ENCODE assay signal across 1 cellular context in the genomic region with DNA sequence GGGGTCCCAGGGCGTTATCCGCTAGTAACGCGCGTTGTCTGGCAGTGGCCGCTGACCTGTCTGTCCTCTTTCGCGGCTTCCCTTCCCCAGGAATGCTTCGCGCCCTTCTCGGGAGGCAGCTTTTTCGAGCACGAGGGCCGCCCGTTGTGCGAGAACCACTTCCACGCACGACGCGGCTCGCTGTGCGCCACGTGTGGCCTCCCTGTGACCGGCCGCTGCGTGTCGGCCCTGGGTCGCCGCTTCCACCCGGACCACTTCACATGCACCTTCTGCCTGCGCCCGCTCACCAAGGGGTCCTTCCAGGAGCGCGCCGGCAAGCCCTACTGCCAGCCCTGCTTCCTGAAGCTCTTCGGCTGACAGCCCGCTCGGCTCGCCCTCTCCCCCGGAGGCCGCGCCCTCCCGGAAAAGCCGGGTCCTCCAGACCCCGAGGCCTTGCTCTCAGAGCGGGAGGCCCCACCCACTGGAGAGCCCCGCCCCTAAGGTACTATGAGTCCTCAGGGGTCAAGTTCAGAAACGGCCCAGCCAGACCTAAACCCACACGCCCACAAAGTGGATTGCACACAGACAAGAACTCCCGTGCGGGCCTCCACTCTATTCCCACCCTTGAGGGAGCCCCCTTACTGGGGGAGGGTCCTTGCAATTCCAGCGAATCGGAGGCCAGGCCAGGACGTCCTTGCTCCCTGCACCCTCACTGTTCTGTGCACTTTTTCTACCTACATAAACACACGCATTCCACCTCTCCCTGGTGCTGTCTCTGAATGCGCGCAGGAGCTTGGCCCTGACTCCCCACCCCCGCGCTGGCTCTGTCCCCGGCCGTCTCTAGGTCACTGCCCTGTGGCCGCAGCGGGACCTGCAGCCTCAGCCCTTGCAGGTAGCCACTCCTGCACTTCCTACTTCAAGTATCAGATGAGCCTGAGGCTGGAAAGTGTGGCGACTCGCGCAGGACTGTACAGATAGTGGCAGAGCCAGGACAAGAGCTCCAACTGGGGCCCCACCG.
TF ChIP-seq lines count a peak whose summit lies in the region.

No MANE protein-coding gene starts in this region.

TF ChIP-seq in HepG2, 621 proteins besides CTCF, POLR2A, EP300 and RAD21 (continued from another document and continues in another):
- TF ChIP-seq, protein P1, sequence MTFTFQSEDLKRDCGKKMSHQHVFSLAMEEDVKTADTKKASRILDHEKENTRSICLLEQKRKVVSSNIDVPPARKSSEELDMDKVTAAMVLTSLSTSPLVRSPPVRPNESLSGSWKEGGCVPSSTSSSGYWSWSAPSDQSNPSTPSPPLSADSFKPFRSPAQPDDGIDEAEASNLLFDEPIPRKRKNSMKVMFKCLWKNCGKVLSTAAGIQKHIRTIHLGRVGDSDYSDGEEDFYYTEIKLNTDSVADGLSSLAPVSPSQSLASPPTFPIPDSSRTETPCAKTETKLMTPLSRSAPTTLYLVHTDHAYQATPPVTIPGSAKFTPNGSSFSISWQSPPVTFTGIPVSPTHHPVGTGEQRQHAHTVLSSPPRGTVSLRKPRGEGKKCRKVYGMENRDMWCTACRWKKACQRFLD (CRISPR knock-in tag; IDR thresholded peaks at IDR 0.05; ENCODE audit: borderline replicate concordance): no peak; the same call in 1 of the 2 replicates
- TF ChIP-seq, protein P2, sequence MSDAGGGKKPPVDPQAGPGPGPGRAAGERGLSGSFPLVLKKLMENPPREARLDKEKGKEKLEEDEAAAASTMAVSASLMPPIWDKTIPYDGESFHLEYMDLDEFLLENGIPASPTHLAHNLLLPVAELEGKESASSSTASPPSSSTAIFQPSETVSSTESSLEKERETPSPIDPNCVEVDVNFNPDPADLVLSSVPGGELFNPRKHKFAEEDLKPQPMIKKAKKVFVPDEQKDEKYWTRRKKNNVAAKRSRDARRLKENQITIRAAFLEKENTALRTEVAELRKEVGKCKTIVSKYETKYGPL (CRISPR knock-in tag; IDR thresholded peaks at IDR 0.05): peak; percentile 30; the same call in 1 of the 2 replicates
- TF ChIP-seq ZNF207 (IDR thresholded peaks at IDR 0.05; ENCODE audit: borderline replicate concordance): no peak
- TF ChIP-seq NR2C2 (CRISPR knock-in tag; IDR thresholded peaks at IDR 0.05; ENCODE audit: borderline replicate concordance): peak; percentile 88
- no peak; the same call in 1 of the 2 replicates for TF ChIP-seq SALL2 (CRISPR knock-in tag; IDR thresholded peaks at IDR 0.05)
- TF ChIP-seq TRIM24 (CRISPR knock-in tag; IDR thresholded peaks at IDR 0.05): no peak
- no peak for TF ChIP-seq ZNF224 (CRISPR knock-in tag; IDR thresholded peaks at IDR 0.05)
- no peak for TF ChIP-seq NBN (conservative IDR thresholded peaks at IDR 0.05)
- TF ChIP-seq ZNF772 (CRISPR knock-in tag; IDR thresholded peaks at IDR 0.05): no peak; the same call in 1 of the 2 replicates
- TF ChIP-seq, protein P3, sequence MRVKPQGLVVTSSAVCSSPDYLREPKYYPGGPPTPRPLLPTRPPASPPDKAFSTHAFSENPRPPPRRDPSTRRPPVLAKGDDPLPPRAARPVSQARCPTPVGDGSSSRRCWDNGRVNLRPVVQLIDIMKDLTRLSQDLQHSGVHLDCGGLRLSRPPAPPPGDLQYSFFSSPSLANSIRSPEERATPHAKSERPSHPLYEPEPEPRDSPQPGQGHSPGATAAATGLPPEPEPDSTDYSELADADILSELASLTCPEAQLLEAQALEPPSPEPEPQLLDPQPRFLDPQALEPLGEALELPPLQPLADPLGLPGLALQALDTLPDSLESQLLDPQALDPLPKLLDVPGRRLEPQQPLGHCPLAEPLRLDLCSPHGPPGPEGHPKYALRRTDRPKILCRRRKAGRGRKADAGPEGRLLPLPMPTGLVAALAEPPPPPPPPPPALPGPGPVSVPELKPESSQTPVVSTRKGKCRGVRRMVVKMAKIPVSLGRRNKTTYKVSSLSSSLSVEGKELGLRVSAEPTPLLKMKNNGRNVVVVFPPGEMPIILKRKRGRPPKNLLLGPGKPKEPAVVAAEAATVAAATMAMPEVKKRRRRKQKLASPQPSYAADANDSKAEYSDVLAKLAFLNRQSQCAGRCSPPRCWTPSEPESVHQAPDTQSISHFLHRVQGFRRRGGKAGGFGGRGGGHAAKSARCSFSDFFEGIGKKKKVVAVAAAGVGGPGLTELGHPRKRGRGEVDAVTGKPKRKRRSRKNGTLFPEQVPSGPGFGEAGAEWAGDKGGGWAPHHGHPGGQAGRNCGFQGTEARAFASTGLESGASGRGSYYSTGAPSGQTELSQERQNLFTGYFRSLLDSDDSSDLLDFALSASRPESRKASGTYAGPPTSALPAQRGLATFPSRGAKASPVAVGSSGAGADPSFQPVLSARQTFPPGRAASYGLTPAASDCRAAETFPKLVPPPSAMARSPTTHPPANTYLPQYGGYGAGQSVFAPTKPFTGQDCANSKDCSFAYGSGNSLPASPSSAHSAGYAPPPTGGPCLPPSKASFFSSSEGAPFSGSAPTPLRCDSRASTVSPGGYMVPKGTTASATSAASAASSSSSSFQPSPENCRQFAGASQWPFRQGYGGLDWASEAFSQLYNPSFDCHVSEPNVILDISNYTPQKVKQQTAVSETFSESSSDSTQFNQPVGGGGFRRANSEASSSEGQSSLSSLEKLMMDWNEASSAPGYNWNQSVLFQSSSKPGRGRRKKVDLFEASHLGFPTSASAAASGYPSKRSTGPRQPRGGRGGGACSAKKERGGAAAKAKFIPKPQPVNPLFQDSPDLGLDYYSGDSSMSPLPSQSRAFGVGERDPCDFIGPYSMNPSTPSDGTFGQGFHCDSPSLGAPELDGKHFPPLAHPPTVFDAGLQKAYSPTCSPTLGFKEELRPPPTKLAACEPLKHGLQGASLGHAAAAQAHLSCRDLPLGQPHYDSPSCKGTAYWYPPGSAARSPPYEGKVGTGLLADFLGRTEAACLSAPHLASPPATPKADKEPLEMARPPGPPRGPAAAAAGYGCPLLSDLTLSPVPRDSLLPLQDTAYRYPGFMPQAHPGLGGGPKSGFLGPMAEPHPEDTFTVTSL (CRISPR knock-in tag; IDR thresholded peaks at IDR 0.05; ENCODE audit: borderline replicate concordance): peak; percentile 33; the same call in 1 of the 2 replicates
- no peak for TF ChIP-seq ZKSCAN5 (CRISPR knock-in tag; IDR thresholded peaks at IDR 0.05)
- TF ChIP-seq CHD2 (IDR thresholded peaks at IDR 0.05; ENCODE audit: low read depth, low read length): 0 out of 2 replicates have a peak, but pooled peaks have one; percentile 12
- peak; percentile 76; the same call in 1 of the 2 replicates for TF ChIP-seq ZNF234 (CRISPR knock-in tag; conservative IDR thresholded peaks at IDR 0.05)
- TF ChIP-seq HNRNPH1 (optimal IDR thresholded peaks at IDR 0.05; ENCODE audit: low read depth, low read length): no peak
- TF ChIP-seq ZNF598 (CRISPR knock-in tag; IDR thresholded peaks at IDR 0.05; ENCODE audit: borderline replicate concordance): no peak
- no peak for TF ChIP-seq FOXP1 (IDR thresholded peaks at IDR 0.05)
- no peak; the same call in 1 of the 2 replicates for TF ChIP-seq FOXP1 (CRISPR knock-in tag; IDR thresholded peaks at IDR 0.05)
- TF ChIP-seq, protein P4, sequence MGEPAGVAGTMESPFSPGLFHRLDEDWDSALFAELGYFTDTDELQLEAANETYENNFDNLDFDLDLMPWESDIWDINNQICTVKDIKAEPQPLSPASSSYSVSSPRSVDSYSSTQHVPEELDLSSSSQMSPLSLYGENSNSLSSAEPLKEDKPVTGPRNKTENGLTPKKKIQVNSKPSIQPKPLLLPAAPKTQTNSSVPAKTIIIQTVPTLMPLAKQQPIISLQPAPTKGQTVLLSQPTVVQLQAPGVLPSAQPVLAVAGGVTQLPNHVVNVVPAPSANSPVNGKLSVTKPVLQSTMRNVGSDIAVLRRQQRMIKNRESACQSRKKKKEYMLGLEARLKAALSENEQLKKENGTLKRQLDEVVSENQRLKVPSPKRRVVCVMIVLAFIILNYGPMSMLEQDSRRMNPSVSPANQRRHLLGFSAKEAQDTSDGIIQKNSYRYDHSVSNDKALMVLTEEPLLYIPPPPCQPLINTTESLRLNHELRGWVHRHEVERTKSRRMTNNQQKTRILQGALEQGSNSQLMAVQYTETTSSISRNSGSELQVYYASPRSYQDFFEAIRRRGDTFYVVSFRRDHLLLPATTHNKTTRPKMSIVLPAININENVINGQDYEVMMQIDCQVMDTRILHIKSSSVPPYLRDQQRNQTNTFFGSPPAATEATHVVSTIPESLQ (CRISPR knock-in tag; conservative IDR thresholded peaks at IDR 0.05): no peak
- TF ChIP-seq ZMYM2 (CRISPR knock-in tag; IDR thresholded peaks at IDR 0.05): peak; percentile 22; the same call in 1 of the 2 replicates
- TF ChIP-seq STAG1 (CRISPR knock-in tag; IDR thresholded peaks at IDR 0.05): peak; percentile 54
- TF ChIP-seq, protein P5, sequence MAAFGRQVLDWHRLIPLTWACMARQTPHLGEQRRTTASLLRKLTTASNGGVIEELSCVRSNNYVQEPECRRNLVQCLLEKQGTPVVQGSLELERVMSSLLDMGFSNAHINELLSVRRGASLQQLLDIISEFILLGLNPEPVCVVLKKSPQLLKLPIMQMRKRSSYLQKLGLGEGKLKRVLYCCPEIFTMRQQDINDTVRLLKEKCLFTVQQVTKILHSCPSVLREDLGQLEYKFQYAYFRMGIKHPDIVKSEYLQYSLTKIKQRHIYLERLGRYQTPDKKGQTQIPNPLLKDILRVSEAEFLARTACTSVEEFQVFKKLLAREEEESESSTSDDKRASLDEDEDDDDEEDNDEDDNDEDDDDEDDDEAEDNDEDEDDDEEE (CRISPR knock-in tag; IDR thresholded peaks at IDR 0.05): no peak
- no peak for TF ChIP-seq NFIB (CRISPR knock-in tag; IDR thresholded peaks at IDR 0.05; ENCODE audit: borderline replicate concordance)
- TF ChIP-seq, protein P6, sequence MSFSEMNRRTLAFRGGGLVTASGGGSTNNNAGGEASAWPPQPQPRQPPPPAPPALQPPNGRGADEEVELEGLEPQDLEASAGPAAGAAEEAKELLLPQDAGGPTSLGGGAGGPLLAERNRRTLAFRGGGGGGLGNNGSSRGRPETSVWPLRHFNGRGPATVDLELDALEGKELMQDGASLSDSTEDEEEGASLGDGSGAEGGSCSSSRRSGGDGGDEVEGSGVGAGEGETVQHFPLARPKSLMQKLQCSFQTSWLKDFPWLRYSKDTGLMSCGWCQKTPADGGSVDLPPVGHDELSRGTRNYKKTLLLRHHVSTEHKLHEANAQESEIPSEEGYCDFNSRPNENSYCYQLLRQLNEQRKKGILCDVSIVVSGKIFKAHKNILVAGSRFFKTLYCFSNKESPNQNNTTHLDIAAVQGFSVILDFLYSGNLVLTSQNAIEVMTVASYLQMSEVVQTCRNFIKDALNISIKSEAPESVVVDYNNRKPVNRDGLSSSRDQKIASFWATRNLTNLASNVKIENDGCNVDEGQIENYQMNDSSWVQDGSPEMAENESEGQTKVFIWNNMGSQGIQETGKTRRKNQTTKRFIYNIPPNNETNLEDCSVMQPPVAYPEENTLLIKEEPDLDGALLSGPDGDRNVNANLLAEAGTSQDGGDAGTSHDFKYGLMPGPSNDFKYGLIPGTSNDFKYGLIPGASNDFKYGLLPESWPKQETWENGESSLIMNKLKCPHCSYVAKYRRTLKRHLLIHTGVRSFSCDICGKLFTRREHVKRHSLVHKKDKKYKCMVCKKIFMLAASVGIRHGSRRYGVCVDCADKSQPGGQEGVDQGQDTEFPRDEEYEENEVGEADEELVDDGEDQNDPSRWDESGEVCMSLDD (CRISPR knock-in tag; IDR thresholded peaks at IDR 0.05; ENCODE audit: borderline replicate concordance): no peak
- TF ChIP-seq NFE2L1 (CRISPR knock-in tag; IDR thresholded peaks at IDR 0.05; ENCODE audit: borderline replicate concordance): peak; percentile 65; the same call in 1 of the 2 replicates
- TF ChIP-seq MXD4 (CRISPR knock-in tag; IDR thresholded peaks at IDR 0.05): peak; percentile 75
- no peak; the same call in 1 of the 2 replicates for TF ChIP-seq GATAD1 (CRISPR knock-in tag; IDR thresholded peaks at IDR 0.05)
- TF ChIP-seq KDM2A (CRISPR knock-in tag; IDR thresholded peaks at IDR 0.05; ENCODE audit: borderline replicate concordance, low read depth): peak; percentile 63; the same call in 1 of the 2 replicates
- TF ChIP-seq ATF7-NPFF (CRISPR knock-in tag; IDR thresholded peaks at IDR 0.05; ENCODE audit: low read depth): peak; percentile 87; the same call in 1 of the 2 replicates
- TF ChIP-seq, protein P7, sequence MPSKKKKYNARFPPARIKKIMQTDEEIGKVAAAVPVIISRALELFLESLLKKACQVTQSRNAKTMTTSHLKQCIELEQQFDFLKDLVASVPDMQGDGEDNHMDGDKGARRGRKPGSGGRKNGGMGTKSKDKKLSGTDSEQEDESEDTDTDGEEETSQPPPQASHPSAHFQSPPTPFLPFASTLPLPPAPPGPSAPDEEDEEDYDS (CRISPR knock-in tag; IDR thresholded peaks at IDR 0.05): peak; percentile 45; the same call in 1 of the 2 replicates
- TF ChIP-seq, protein P8, sequence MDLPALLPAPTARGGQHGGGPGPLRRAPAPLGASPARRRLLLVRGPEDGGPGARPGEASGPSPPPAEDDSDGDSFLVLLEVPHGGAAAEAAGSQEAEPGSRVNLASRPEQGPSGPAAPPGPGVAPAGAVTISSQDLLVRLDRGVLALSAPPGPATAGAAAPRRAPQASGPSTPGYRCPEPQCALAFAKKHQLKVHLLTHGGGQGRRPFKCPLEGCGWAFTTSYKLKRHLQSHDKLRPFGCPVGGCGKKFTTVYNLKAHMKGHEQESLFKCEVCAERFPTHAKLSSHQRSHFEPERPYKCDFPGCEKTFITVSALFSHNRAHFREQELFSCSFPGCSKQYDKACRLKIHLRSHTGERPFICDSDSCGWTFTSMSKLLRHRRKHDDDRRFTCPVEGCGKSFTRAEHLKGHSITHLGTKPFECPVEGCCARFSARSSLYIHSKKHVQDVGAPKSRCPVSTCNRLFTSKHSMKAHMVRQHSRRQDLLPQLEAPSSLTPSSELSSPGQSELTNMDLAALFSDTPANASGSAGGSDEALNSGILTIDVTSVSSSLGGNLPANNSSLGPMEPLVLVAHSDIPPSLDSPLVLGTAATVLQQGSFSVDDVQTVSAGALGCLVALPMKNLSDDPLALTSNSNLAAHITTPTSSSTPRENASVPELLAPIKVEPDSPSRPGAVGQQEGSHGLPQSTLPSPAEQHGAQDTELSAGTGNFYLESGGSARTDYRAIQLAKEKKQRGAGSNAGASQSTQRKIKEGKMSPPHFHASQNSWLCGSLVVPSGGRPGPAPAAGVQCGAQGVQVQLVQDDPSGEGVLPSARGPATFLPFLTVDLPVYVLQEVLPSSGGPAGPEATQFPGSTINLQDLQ (CRISPR knock-in tag; IDR thresholded peaks at IDR 0.05): no peak
- no peak for TF ChIP-seq ZNF484 (CRISPR knock-in tag; IDR thresholded peaks at IDR 0.05; ENCODE audit: borderline replicate concordance, low read depth)
- TF ChIP-seq ZSCAN20 (CRISPR knock-in tag; IDR thresholded peaks at IDR 0.05; ENCODE audit: borderline replicate concordance): no peak
- TF ChIP-seq KLF6 (CRISPR knock-in tag; IDR thresholded peaks at IDR 0.05): peak; percentile 58; the same call in 1 of the 2 replicates
- peak; percentile 79; the same call in 1 of the 2 replicates for TF ChIP-seq ZNF296 (CRISPR knock-in tag; conservative IDR thresholded peaks at IDR 0.05)
- TF ChIP-seq MZF1 (CRISPR knock-in tag; IDR thresholded peaks at IDR 0.05; ENCODE audit: borderline replicate concordance): no peak
- peak; percentile 50 for TF ChIP-seq SOX5 (CRISPR knock-in tag; IDR thresholded peaks at IDR 0.05; ENCODE audit: borderline replicate concordance)
- peak; percentile 52; the same call in 1 of the 2 replicates for TF ChIP-seq GLI4 (CRISPR knock-in tag; IDR thresholded peaks at IDR 0.05; ENCODE audit: borderline replicate concordance)
